In genomic region chr17:76427457-76428231, GRCh38 we compare ENCODE assay signal across 15 cellular contexts. TPM values are rescaled to one million over a fixed set of nuclear protein-coding genes. Genes with fewer than 3 reads are reported as not detected.
DNase-seq lines count a peak whose midpoint lies in the region; ATAC-seq, FAIRE-seq and TF ChIP-seq lines count a peak whose summit lies in the region.
"Had no signal": no experiment of that assay in that cellular context is flagged by ENCODE, and none has a peak within 500 bp of the region (broad histone marks: within the 10 kb centered on the region; RNA-seq: fewer than 3 reads in every experiment).

No MANE protein-coding gene starts in this region.

- H2AFZ ChIP-seq in Karpas-422 (ENCODE audit: low read length) = no peak overlapping the region

- H3K4me1 ChIP-seq in A549 (peaks cover 12% of the 10 kb centered on the region), Karpas-422 (ENCODE audit: low read length) (peaks cover 84% of the 10 kb centered on the region), lower lobe of right lung (peaks cover 26% of the 10 kb centered on the region)

- CTCF ChIA-PET in A549 (lab: Yijun Ruan, JAX) = interaction anchor here (0.6 to 42.5 kb wide), 12 partner anchors 8 to 143 kb away, joined by 3 to 1094 read pairs (median 4); partner anchors contain the start of genes AANAT, QRICH2 and SPHK1

- H3K36me3 ChIP-seq in Karpas-422 (ENCODE audit: insufficient read depth, low read length) (no peaks in the 10 kb centered on the region), lower lobe of right lung (no peaks in the 10 kb centered on the region)

- DNase-seq in A549 (ENCODE audit: low read depth in 1 of 2, low spot score in 1 of 2) (no peak), Karpas-422 (peak; percentile 82), choroid plexus epithelial cell (ENCODE audit: low read depth) (peak; percentile 63), lower lobe of right lung (no peak)
- DNase-seq in activated CD4-positive, CD25-positive, alpha-beta regulatory T cell treated with anti-CD3 and anti-CD28 coated beads, Interleukin-2, amount 50 U/mL, for 72 hours = no peak
- no peak for DNase-seq in stimulated activated CD4-positive, alpha-beta T cell treated with anti-CD3 and anti-CD28 coated beads, Interleukin-2, amount 100 ng/mL, for 24 hours
- DNase-seq: hippocampal formation; naive thymus-derived CD4-positive, alpha-beta T cell; NCI-H1417 had no signal

- TF ChIP-seq EP300 in A549 (IDR thresholded peaks at IDR 0.05) = no peak

- H3K4me3 ChIP-seq in A549 = no peak overlapping the region
- H3K4me3 ChIP-seq in Karpas-422 (ENCODE audit: low read length) = peak overlapping the region; percentile 54
- H3K4me3 ChIP-seq in choroid plexus epithelial cell (ENCODE audit: low read depth, low read length) = no peak overlapping the region
- H3K4me3 ChIP-seq in lower lobe of right lung = no peak overlapping the region

- peak; percentile 9 to 48; a peak in 3 of 6 replicates for ATAC-seq in A549
- ATAC-seq in lower lobe of right lung = no peak
- no peak for ATAC-seq in GM19328 (IDR thresholded peaks at IDR 0.05; ENCODE audit: unreplicated experiment)
- ATAC-seq in HG03108 (IDR thresholded peaks at IDR 0.05; ENCODE audit: unreplicated experiment) = no peak
- ATAC-seq: activated CD4-positive, CD25-positive, alpha-beta regulatory T cell treated with anti-CD3 and anti-CD28 coated beads, Interleukin-2, amount 50 U/mL, for 24 hours; activated T-helper 17 cell treated with anti-CD3 and anti-CD28 coated beads, Interleukin-2, amount 50 U/mL, for 72 hours; HCT116; naive thymus-derived CD4-positive, alpha-beta T cell had no signal

- H3K4me2 ChIP-seq in A549 (peak overlapping the region; percentile 13; the same call in 2 of the 3 replicates), Karpas-422 (ENCODE audit: low read depth, low read length, poor library complexity, severe bottlenecking) (peak overlapping the region; percentile 71)

- H3K9ac ChIP-seq in Karpas-422 (ENCODE audit: low read length) = peak overlapping the region; percentile 50; the same call in 1 of the 2 replicates

- POLR2A ChIA-PET in A549 (lab: Yijun Ruan, JAX) = no interaction called here

- peak; percentile 23 for FAIRE-seq in A549 (lab: Jason Lieb, UNC)
- FAIRE-seq: G401.6 had no signal

- 83% methylated on average over 9 of the region's 9 CpGs for WGBS in A549 (ENCODE audit: missing lambda C conversion rate)

- no peaks in the 10 kb centered on the region for H3K9me2 ChIP-seq in Karpas-422 (replicated peaks; ENCODE audit: insufficient read depth, low read length)

- TF ChIP-seq RAD21 in A549 (conservative IDR thresholded peaks at IDR 0.05 in 1 of 2, IDR thresholded peaks at IDR 0.05 in 1 of 2) = no peak

- peaks cover 14% of the 10 kb centered on the region for H3K79me2 ChIP-seq in Karpas-422 (ENCODE audit: low read length)

- TF ChIP-seq CTCF in A549 (IDR thresholded peaks at IDR 0.05) = no peak
- TF ChIP-seq CTCF in choroid plexus epithelial cell (conservative IDR thresholded peaks at IDR 0.05; ENCODE audit: low read depth, low read length) = no peak
- TF ChIP-seq CTCF in lower lobe of right lung (IDR thresholded peaks at IDR 0.05) = no peak

- no peaks in the 10 kb centered on the region for H3K27me3 ChIP-seq in Karpas-422 (ENCODE audit: low read length)
- no peaks in the 10 kb centered on the region for H3K27me3 ChIP-seq in lower lobe of right lung (ENCODE audit: low read depth)

- H4K20me1 ChIP-seq in Karpas-422 (ENCODE audit: insufficient read depth, low read depth, low read length) = peaks cover 45% of the 10 kb centered on the region

- intact Hi-C loops in lower lobe of right lung (cut with DNase I) = no loop called here

- H3K27ac ChIP-seq in A549 (peak overlapping the region in 1 of 2 experiments; percentile 1; a peak in 1 of 6 replicates), Karpas-422 (ENCODE audit: low read length) (peak overlapping the region; percentile 75), lower lobe of right lung (peak overlapping the region; percentile 44)

- no peak for TF ChIP-seq POLR2A in A549 (IDR thresholded peaks at IDR 0.05; ENCODE audit: low read length)

- H3K9me3 ChIP-seq in A549 = no peaks in the 10 kb centered on the region
- H3K9me3 ChIP-seq in Karpas-422 (ENCODE audit: low read length) = no peaks in the 10 kb centered on the region
- H3K9me3 ChIP-seq in lower lobe of right lung = no peaks in the 10 kb centered on the region

TF ChIP-seq in A549, 52 proteins besides CTCF, POLR2A, EP300 and RAD21:
- TF ChIP-seq BCL3 (IDR thresholded peaks at IDR 0.05) = no peak
- TF ChIP-seq ELK1 (IDR thresholded peaks at IDR 0.05; ENCODE audit: low read depth, low read length) = no peak
- no peak for TF ChIP-seq TP53 (CRISPR knock-in tag; IDR thresholded peaks at IDR 0.05)
- TF ChIP-seq MYC (IDR thresholded peaks at IDR 0.05; ENCODE audit: borderline replicate concordance, low read length) = no peak
- TF ChIP-seq MAFK (IDR thresholded peaks at IDR 0.05; ENCODE audit: partially characterized antibody) = peak; percentile 7
- TF ChIP-seq, protein P1, sequence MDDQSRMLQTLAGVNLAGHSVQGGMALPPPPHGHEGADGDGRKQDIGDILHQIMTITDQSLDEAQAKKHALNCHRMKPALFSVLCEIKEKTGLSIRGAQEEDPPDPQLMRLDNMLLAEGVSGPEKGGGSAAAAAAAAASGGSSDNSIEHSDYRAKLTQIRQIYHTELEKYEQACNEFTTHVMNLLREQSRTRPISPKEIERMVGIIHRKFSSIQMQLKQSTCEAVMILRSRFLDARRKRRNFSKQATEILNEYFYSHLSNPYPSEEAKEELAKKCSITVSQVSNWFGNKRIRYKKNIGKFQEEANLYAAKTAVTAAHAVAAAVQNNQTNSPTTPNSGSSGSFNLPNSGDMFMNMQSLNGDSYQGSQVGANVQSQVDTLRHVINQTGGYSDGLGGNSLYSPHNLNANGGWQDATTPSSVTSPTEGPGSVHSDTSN (IDR thresholded peaks at IDR 0.05) = no peak
TF ChIP-seq in A549: peak in this region for 1.

RNA-seq across cellular contexts. Expression of gene UBE2O, which starts 25.3 kb away (rescaled TPM):
- polyA plus RNA-seq in A549 (2011; rRNA removed) = 22.0 and 28.8 TPM in 2 replicates
- 21.4 and 22.1 TPM in 2 replicates for polyA plus RNA-seq in A549 (2012; cell fraction: cytosol; rRNA removed)
- 69.1 and 79.4 TPM in 2 replicates for polyA plus RNA-seq in A549 (2012; cell fraction: nucleus; rRNA removed)
- polyA plus RNA-seq in A549 (2017; fragmentation: RNase III; extraction: RNeasy Plus Mini Kit Qiagen cat#74134 plus additional on column Dnase treatment) = 24.5 to 25.9 TPM (median 25.7 TPM) in 3 replicates
- 68.8 and 81.3 TPM in 2 replicates for polyA minus RNA-seq in A549 (2011; rRNA and poly(A)+ RNA removed)
- total RNA-seq in Karpas-422 (2014; rRNA removed; shearing (Covaris generic); ENCODE audit: low replicate concordance) = 10.5 and 19.9 TPM in 2 replicates
- total RNA-seq in lower lobe of right lung = 18.2 TPM

RNA-seq across cellular contexts. Expression of gene AANAT, which starts 39.8 kb away (rescaled TPM):
- polyA plus RNA-seq in A549 (2011; rRNA removed) (0.08 TPM in 1 of 2 replicates, not detected in the other), A549 (2017; fragmentation: RNase III; extraction: RNeasy Plus Mini Kit Qiagen cat#74134 plus additional on column Dnase treatment) (0.13 TPM in 1 of 3 replicates, not detected in the others)
- 0.21 and 0.26 TPM in 2 replicates for polyA plus RNA-seq in A549 (2012; cell fraction: cytosol; rRNA removed)
- polyA plus RNA-seq in A549 (2012; cell fraction: nucleus; rRNA removed) = 0.78 and 0.96 TPM in 2 replicates
- polyA minus RNA-seq in A549 (2011; rRNA and poly(A)+ RNA removed) = not detected in 2 replicates
- total RNA-seq in Karpas-422 (2014; rRNA removed; shearing (Covaris generic); ENCODE audit: low replicate concordance) = not detected in 2 replicates
- not detected for total RNA-seq in lower lobe of right lung
- total RNA-seq: activated T-helper 17 cell treated with anti-CD3 and anti-CD28 coated beads, Interleukin-2, amount 50 U/mL, for 72 hours; naive thymus-derived CD4-positive, alpha-beta T cell had no signal
- polyA plus RNA-seq: naive thymus-derived CD4-positive, alpha-beta T cell had no signal

RNA-seq across cellular contexts. Expression of gene SPHK1, which starts 43.2 kb away (rescaled TPM):
- 4.6 and 4.7 TPM in 2 replicates for polyA plus RNA-seq in A549 (2011; rRNA removed)
- 16.5 and 17.2 TPM in 2 replicates for polyA plus RNA-seq in A549 (2012; cell fraction: cytosol; rRNA removed)
- polyA plus RNA-seq in A549 (2012; cell fraction: nucleus; rRNA removed) = 45.7 and 46.2 TPM in 2 replicates
- 11.8 to 14.9 TPM (median 13.0 TPM) in 3 replicates for polyA plus RNA-seq in A549 (2017; fragmentation: RNase III; extraction: RNeasy Plus Mini Kit Qiagen cat#74134 plus additional on column Dnase treatment)
- polyA minus RNA-seq in A549 (2011; rRNA and poly(A)+ RNA removed) = 1.4 and 3.2 TPM in 2 replicates
- 0.67 and 3.9 TPM in 2 replicates for total RNA-seq in Karpas-422 (2014; rRNA removed; shearing (Covaris generic); ENCODE audit: low replicate concordance)
- 8.2 TPM for total RNA-seq in lower lobe of right lung

Comparison
In these comparisons a context has a peak if more than half of its experiments do, and no peak if none do; other contexts are left out.
1. ATAC-seq: peak in A549 (2 of 2); none in lower lobe of right lung (0 of 2), GM19328 (single experiment) and HG03108 (single experiment).
2. DNase-seq: peak in Karpas-422 (single experiment) and choroid plexus epithelial cell (single experiment); none in A549 (0 of 2), lower lobe of right lung (single experiment), activated CD4-positive, CD25-positive, alpha-beta regulatory T cell treated with anti-CD3 and anti-CD28 coated beads, Interleukin-2, amount 50 U/mL, for 72 hours (single experiment) and stimulated activated CD4-positive, alpha-beta T cell treated with anti-CD3 and anti-CD28 coated beads, Interleukin-2, amount 100 ng/mL, for 24 hours (0 of 2).